1 cellular context compared by ENCODE assay signal in the genomic region with DNA sequence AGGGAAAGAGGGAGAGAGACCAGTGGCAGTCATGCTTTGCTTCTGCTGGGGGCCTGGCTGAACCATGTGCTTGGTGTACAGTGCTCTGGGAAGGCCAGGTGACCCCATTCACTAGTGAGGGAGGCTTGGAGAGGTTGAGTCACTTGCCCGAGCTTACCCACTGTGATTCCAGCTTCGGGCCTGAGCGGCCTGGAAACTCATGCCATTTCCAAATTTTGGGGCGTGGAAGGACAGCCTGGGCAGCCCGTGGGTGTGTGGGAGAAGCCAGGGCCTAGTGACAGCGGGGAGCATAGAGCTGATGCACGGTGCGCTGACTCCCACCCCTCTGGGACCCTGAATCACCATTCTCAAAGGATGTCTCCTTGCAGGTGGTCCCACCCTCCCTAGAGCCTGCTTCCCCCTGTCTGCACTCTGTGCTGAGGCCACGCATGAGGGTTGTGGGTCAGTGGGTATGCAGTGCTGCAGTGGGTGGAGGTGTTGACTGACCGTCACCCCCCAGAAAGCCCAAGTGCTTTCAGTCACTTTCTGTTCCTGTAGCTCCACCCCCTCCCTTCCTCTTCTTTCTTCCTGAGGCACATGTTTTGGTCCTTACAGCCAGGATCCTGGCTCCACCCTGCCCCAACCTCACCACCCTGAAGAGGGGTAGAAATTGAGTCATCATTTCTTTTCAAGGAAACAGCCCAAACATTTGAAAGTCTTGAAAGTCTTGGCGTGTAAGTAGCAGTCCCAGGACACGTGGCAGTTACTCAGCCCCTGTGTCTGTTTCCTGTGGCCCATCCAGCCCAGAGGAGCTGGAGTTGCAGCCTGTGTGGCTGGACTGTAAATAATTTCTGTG.
TF ChIP-seq lines count a peak whose summit lies in the region.

No MANE protein-coding gene starts in this region.

TF ChIP-seq in SK-N-SH, 30 proteins besides CTCF, POLR2A, EP300 and RAD21 (continued from another document):
- TF ChIP-seq MEF2A (IDR thresholded peaks at IDR 0.05; ENCODE audit: borderline replicate concordance, low read depth) (no peak), JUND (IDR thresholded peaks at IDR 0.05) (no peak; the same call in 1 of the 2 replicates), NRF1 (IDR thresholded peaks at IDR 0.05; ENCODE audit: low read depth, low read length) (no peak), FOXJ3 (CRISPR knock-in tag; IDR thresholded peaks at IDR 0.05) (no peak), TCF12 (IDR thresholded peaks at IDR 0.05) (peak; percentile 86), TAF1 (IDR thresholded peaks at IDR 0.05; ENCODE audit: borderline replicate concordance, low read depth, low read length) (peak; percentile 35; the same call in 1 of the 2 replicates), SMC3 (IDR thresholded peaks at IDR 0.05; ENCODE audit: low read depth, low read length) (peak; percentile 20; the same call in 1 of the 2 replicates), GATA2 (CRISPR knock-in tag; IDR thresholded peaks at IDR 0.05) (no peak), REST (IDR thresholded peaks at IDR 0.05; ENCODE audit: low read depth, low read length) (peak; percentile 7; the same call in 1 of the 2 replicates), EZH2phosphoT487 (IDR thresholded peaks at IDR 0.05; ENCODE audit: borderline replicate concordance, low read depth) (no peak), IRF3 (IDR thresholded peaks at IDR 0.05; ENCODE audit: low read depth, low read length) (no peak)
- TF ChIP-seq, protein P1, sequence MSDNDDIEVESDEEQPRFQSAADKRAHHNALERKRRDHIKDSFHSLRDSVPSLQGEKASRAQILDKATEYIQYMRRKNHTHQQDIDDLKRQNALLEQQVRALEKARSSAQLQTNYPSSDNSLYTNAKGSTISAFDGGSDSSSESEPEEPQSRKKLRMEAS (IDR thresholded peaks at IDR 0.05; ENCODE audit: low read depth) = peak; percentile 99
